In genomic region chr1:61056674-61057439, GRCh38 we compare ENCODE assay signal across 8 cellular contexts. TPM values are rescaled to one million over a fixed set of nuclear protein-coding genes. Genes with fewer than 3 reads are reported as not detected.
DNase-seq lines count a peak whose midpoint lies in the region; ATAC-seq and TF ChIP-seq lines count a peak whose summit lies in the region.

No MANE protein-coding gene starts in this region.

- peak; percentile 16 to 24 for ATAC-seq in gastrocnemius medialis
- no peak for ATAC-seq in GM18520 (IDR thresholded peaks at IDR 0.05; ENCODE audit: unreplicated experiment)

- H3K4me3 ChIP-seq in BJ (ENCODE audit: low read depth, low read length) (peak overlapping the region; percentile 45), cardiac fibroblast (replicated peaks in 1 of 2; ENCODE audit: low read depth in 2 of 2, low read length in 2 of 2) (peak overlapping the region; percentile 55 to 67), iPS-20b (ENCODE audit: low read length) (peak overlapping the region; percentile 74), gastrocnemius medialis (peak overlapping the region; percentile 68 to 93 (median 84))

- POLR2A ChIA-PET in BJ (lab: Charles Lee): no interaction called here

- no peaks in the 10 kb centered on the region for H3K9me3 ChIP-seq in iPS-20b (ENCODE audit: insufficient read depth, low read depth, low read length)
- no peaks in the 10 kb centered on the region for H3K9me3 ChIP-seq in gastrocnemius medialis

- peaks cover 43% of the 10 kb centered on the region for H3K4me1 ChIP-seq in iPS-20b (ENCODE audit: insufficient read depth, low read length)
- H3K4me1 ChIP-seq in gastrocnemius medialis: peaks cover 29 to 38% of the 10 kb centered on the region in 2 donors

- DNase-seq in BJ (ENCODE audit: low read depth): no peak
- DNase-seq in HUDEP-2 (lab: John Stamatoyannopoulos, UW; ENCODE audit: unreplicated experiment in 76 of 76): peak in 58 of 76 experiments; percentile 16 to 69 (median 44)
- peak; percentile 37 for DNase-seq in SK-N-DZ (ENCODE audit: low spot score)
- DNase-seq in cardiac fibroblast (ENCODE audit: low read depth in 2 of 2): peak; percentile 71 to 72
- DNase-seq in gastrocnemius medialis: peak in 1 of 2 donors; percentile 62
- DNase-seq in activated gamma-delta T cell (lab: John Stamatoyannopoulos, UW): no peak

- TF ChIP-seq POLR2A in gastrocnemius medialis (IDR thresholded peaks at IDR 0.05): no peak

- H3K27ac ChIP-seq in iPS-20b (ENCODE audit: low read length) (no peak overlapping the region), gastrocnemius medialis (peak overlapping the region; percentile 92 to 100 (median 96))

- H3K27me3 ChIP-seq in BJ (ENCODE audit: control insufficient read depth, insufficient read depth, low read length): peaks cover 4% of the 10 kb centered on the region
- H3K27me3 ChIP-seq in iPS-20b (ENCODE audit: insufficient read depth, low read length): peaks cover 69% of the 10 kb centered on the region
- H3K27me3 ChIP-seq in gastrocnemius medialis: no peaks in the 10 kb centered on the region

- no peaks in the 10 kb centered on the region for H3K36me3 ChIP-seq in BJ (ENCODE audit: control insufficient read depth, insufficient read depth, low read length)
- no peaks in the 10 kb centered on the region for H3K36me3 ChIP-seq in iPS-20b (ENCODE audit: insufficient read depth, low read depth, low read length)
- no peaks in the 10 kb centered on the region for H3K36me3 ChIP-seq in gastrocnemius medialis

- in situ Hi-C loops in gastrocnemius medialis (cut with MboI; ENCODE audit: low sequenced_read_pairs in 4 of 4): loop anchor here (10.0 to 25.0 kb wide), 4 partner anchors 180 to 288 kb away; no protein-coding TSS in a partner anchor

- no peak overlapping the region for H3K9ac ChIP-seq in iPS-20b (ENCODE audit: low read depth, low read length)

- intact Hi-C loops in gastrocnemius medialis (cut with DNase I; ENCODE audit: low total_unique reads): loop anchor here (1.0 kb wide), 1 partner anchor 21 kb away; no protein-coding TSS in a partner anchor

- TF ChIP-seq CTCF in BJ (IDR thresholded peaks at IDR 0.05; ENCODE audit: insufficient read depth, low read depth, low read length) (no peak), cardiac fibroblast (IDR thresholded peaks at IDR 0.05; ENCODE audit: low read depth, low read length) (no peak), gastrocnemius medialis (IDR thresholded peaks at IDR 0.05 in 4 of 5, conservative IDR thresholded peaks at IDR 0.05 in 1 of 5) (no peak)

- CTCF ChIA-PET in BJ (lab: Yijun Ruan, JAX): interaction anchor here (0.7 to 4.6 kb wide), 3 partner anchors 8 to 329 kb away, joined by 3 to 21 read pairs (median 4); no protein-coding TSS in a partner anchor

RNA-seq across cellular contexts. Expression of gene NFIA, which starts 25.5 kb away (rescaled TPM):
- 3.5 and 4.5 TPM in 2 replicates for polyA plus RNA-seq in BJ (2011; rRNA removed)
- 9.4 and 17.4 TPM in 2 replicates for polyA minus RNA-seq in BJ (2011; rRNA and poly(A)+ RNA removed)
- polyA plus RNA-seq in SK-N-DZ (2014; cell fraction: cytosol; rRNA removed): 0.93 and 1.3 TPM in 2 replicates
- 0.22 and 0.55 TPM in 2 replicates for polyA plus RNA-seq in SK-N-DZ (2014; cell fraction: nucleus; rRNA removed)
- total RNA-seq in gastrocnemius medialis: 10 to 100 TPM; 12.9 to 27.0 (median 26.6) TPM

Comparison
In these comparisons a context has a peak if more than half of its experiments do, and no peak if none do; other contexts are left out.
1. DNase-seq: peak in HUDEP-2 (58 of 76), SK-N-DZ (single experiment) and cardiac fibroblast (2 of 2); none in BJ (single experiment) and activated gamma-delta T cell (single experiment).
2. Peak in every context shown above with its lines, with median percentiles within 50 percentile points of each other: H3K4me3 ChIP-seq.